Comparison of ENCODE assay signal across 1 cellular context in genomic region chr9:134138292-134138691, GRCh38.
TF ChIP-seq lines count a peak whose summit lies in the region.

No MANE protein-coding gene starts in this region.

TF ChIP-seq in HepG2, 621 proteins besides CTCF, POLR2A, EP300 and RAD21:
- TF ChIP-seq HIC2 (CRISPR knock-in tag; IDR thresholded peaks at IDR 0.05; ENCODE audit: low read depth) (0 out of 2 replicates have a peak, but pooled peaks have one; percentile 28), ZBTB38 (CRISPR knock-in tag; IDR thresholded peaks at IDR 0.05) (0 out of 2 replicates have a peak, but pooled peaks have one; percentile 10), ZNF101 (CRISPR knock-in tag; IDR thresholded peaks at IDR 0.05; ENCODE audit: borderline replicate concordance, low read depth) (no peak), GMEB2 (CRISPR knock-in tag; IDR thresholded peaks at IDR 0.05; ENCODE audit: low read depth) (no peak)
